In the genomic region with DNA sequence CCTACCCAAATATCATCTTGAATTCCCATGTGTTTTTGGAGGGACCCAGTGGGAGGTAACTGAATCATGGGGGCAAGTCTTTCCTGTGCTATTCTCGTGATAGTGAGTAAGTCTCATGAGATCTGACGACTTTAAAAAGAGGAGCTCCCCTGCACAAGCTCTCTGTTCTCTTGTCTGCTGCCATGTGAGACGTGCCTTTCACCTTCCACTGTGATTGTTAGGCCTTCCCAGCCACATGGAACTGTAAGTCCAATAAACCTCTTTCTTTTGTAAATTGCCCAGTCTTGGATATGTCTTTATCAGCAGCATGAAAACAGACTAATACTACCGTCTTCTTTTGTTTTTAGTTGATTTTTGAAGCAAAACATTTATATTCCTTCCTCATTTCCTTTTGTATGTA, we compare ENCODE assay signal across 4 cellular contexts. TPM values are rescaled to one million over a fixed set of nuclear protein-coding genes. Genes with fewer than 3 reads are reported as not detected.
"Had no signal": no experiment of that assay in that cellular context is flagged by ENCODE, and none has a peak within 500 bp of the region (broad histone marks: within the 10 kb centered on the region; RNA-seq: fewer than 3 reads in every experiment).

No MANE protein-coding gene starts in this region.

RNA-seq across cellular contexts. Expression of a gene that starts 52.8 kb away (rescaled TPM):
- total RNA-seq: LHCN-M2, M059J, MCF 10A, NCI-H460 had no signal
